11 cellular contexts compared by ENCODE assay signal in the genomic region with DNA sequence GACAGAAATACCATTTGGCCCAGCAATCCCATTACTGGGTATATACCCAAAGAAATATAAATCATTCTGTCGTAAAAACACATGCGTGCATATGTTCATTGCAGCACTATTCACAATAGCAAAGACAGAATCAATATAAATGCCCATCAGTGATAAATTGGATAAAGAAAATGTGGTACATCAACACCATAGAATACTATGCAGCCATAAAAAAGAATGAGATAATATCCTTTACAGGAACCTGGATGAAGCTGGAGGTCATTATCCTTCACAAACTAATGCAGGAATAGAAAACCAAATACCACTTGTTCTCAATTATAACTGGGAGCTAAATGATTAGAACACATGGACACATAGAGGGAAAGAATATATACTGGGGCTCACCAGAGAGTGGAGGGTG.
"Had no signal": no experiment of that assay in that cellular context is flagged by ENCODE, and none has a peak within 500 bp of the region (broad histone marks: within the 10 kb centered on the region; RNA-seq: fewer than 3 reads in every experiment).

No MANE protein-coding gene starts in this region.

- H3K4me3 Mint-ChIP-seq: GM23338, H9, HFFc6 had no signal

- H3K4me3 ChIP-seq: GM23248, GM23338, HAP-1 had no signal

- H3K9me3 ChIP-seq: HAP-1 had no signal

- H2AFZ ChIP-seq: GM23248, GM23338 had no signal

- DNase-seq: GM23248, GOT3, H7, H9, HCEC 1CT, HFFc6 had no signal

- H3K9ac ChIP-seq: GM23248 had no signal

- H3K4me1 Mint-ChIP-seq: H9 had no signal

- ATAC-seq: GM23338, HCT116 had no signal

- H3K27ac ChIP-seq: GM23248 had no signal

- H3K36me3 ChIP-seq: HAP-1 had no signal

- H3K27ac Mint-ChIP-seq: GM23338, H9, HFFc6 had no signal

- H3K4me1 ChIP-seq: HAP-1 had no signal

- FAIRE-seq: H1, H54 had no signal

- H3K4me2 ChIP-seq: GM23338 had no signal
